17 cellular contexts compared by ENCODE assay signal in the genomic region with DNA sequence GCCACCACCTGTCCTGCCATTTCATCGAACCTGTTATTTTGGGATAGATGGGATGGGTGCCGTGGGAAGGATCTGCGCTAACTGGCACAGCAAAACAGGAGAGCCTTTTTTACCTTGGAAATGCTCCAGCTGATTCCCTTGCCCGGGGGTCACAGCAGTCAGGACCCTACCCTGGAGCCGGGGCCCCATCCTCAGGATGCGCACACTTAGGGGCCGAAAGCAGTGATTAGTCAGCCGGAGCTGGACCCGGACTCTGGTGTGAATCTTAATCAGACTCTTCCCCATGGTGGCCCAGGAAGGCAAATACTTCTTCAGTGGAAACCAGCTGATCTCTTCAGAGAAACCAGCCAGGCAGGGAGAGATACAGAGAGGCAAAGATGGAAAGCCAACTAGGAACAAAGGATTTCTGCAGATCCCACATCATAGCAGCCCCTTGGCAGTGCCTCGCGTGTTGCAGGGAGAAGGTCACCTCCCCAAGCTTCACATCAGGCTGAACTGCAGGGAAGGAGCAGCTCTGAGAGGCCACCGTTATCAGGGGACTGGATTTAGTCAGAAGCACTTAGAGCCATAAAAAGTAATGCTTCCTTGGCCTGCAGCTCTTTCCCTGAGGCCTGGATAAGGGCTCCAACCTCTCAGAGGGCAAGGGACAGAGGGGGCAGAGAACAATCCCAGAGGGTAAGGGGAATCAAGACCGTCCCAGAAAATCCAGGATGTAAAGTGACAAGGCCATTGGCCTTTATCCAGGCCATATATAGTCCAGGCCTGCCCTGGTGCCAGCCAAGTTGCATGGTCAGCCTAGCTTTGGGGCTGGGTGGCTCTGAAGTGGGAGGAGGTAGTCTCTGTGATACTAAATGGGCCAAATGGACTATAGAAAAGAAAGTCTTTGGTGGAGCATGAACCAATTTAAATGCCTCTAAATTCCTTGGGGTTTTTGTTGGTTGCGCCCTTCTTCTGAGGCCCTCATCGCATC. TPM values are rescaled to one million over a fixed set of nuclear protein-coding genes. Genes with fewer than 3 reads are reported as not detected.
A peak's percentile ranks its signal among the peaks of the same experiment; 100 is the strongest.
DNase-seq lines count a peak whose midpoint lies in the region; ATAC-seq and TF ChIP-seq lines count a peak whose summit lies in the region.
"Had no signal": no experiment of that assay in that cellular context is flagged by ENCODE, and none has a peak within 500 bp of the region (broad histone marks: within the 10 kb centered on the region; RNA-seq: fewer than 3 reads in every experiment).

No MANE protein-coding gene starts in this region.

- H3K4me1 ChIP-seq in RWPE2 (ENCODE audit: insufficient read depth, poor library complexity, severe bottlenecking) (no peaks in the 10 kb centered on the region), right cardiac atrium (ENCODE audit: control insufficient read depth, insufficient read depth, low read length) (peaks cover 6% of the 10 kb centered on the region), psoas muscle (no peaks in the 10 kb centered on the region), vagina (no peaks in the 10 kb centered on the region)

- no peak for TF ChIP-seq POLR2A in vagina (IDR thresholded peaks at IDR 0.05)

- peak; percentile 67 for DNase-seq in RWPE2 (ENCODE audit: low spot score)
- DNase-seq in Right ventricle myocardium inferior (ENCODE audit: missing footprints): no peak
- peak in 2 of 3 donors; percentile 53 to 65 for DNase-seq in right cardiac atrium
- peak; percentile 43 for DNase-seq in posterior vena cava (ENCODE audit: low spot score)
- DNase-seq in psoas muscle: no peak
- no peak for DNase-seq in vagina (ENCODE audit: extremely low spot score in 2 of 2)
- no peak for DNase-seq in activated gamma-delta T cell (lab: John Stamatoyannopoulos, UW)
- DNase-seq: ACHN; CD4-positive, alpha-beta memory T cell; DND-41; GF-D8; KG1; NCI-H1092; NCI-H2227 treated with DMSO at 0.1 percent for 48 hours; NCI-H526; RPMI8226 had no signal

- no peak for ATAC-seq in RWPE2 (ENCODE audit: low read depth)
- ATAC-seq in Right ventricle myocardium inferior: peak; percentile 85
- peak; percentile 79 for ATAC-seq in right cardiac atrium
- no peak for ATAC-seq in HG03196 (IDR thresholded peaks at IDR 0.05; ENCODE audit: unreplicated experiment)
- no peak for ATAC-seq in psoas muscle

- intact Hi-C loops in Right ventricle myocardium inferior (cut with DNase I): loop anchor here (2.0 to 10.0 kb wide), 3 partner anchors 15 to 335 kb away; no protein-coding TSS in a partner anchor
- intact Hi-C loops in right cardiac atrium (cut with DNase I): no loop called here
- intact Hi-C loops in posterior vena cava (cut with DNase I): loop anchor here in 1 of 2 donors (10.0 kb wide), 1 partner anchor 355 kb away; no protein-coding TSS in a partner anchor
- intact Hi-C loops in psoas muscle (cut with DNase I): loop anchor here in 1 of 2 donors (10.0 kb wide), 2 partner anchors 185 to 335 kb away; no protein-coding TSS in a partner anchor
- intact Hi-C loops in vagina (cut with DNase I): no loop called here

- H3K27me3 ChIP-seq in RWPE2 (ENCODE audit: insufficient read depth, poor library complexity, severe bottlenecking) (no peaks in the 10 kb centered on the region), right cardiac atrium (ENCODE audit: control insufficient read depth, insufficient read depth) (no peaks in the 10 kb centered on the region), psoas muscle (ENCODE audit: insufficient read depth in 3 of 3, low read length in 2 of 3) (no peaks in the 10 kb centered on the region), vagina (no peaks in the 10 kb centered on the region)

- H3K9me3 ChIP-seq in RWPE2 (ENCODE audit: severe bottlenecking) (no peaks in the 10 kb centered on the region), right cardiac atrium (ENCODE audit: control insufficient read depth, low read length) (no peaks in the 10 kb centered on the region), psoas muscle (no peaks in the 10 kb centered on the region), vagina (no peaks in the 10 kb centered on the region)

- 71% methylated on average over 15 of the region's 15 CpGs for WGBS in right cardiac atrium
- WGBS in psoas muscle, 3 donors: 84 to 87% (median 85%) methylated on average over 15 of the region's 15 CpGs

- H3K27ac ChIP-seq in RWPE2 (ENCODE audit: poor library complexity, severe bottlenecking) (no peak overlapping the region), right cardiac atrium (ENCODE audit: low read length) (peak overlapping the region; percentile 83), psoas muscle (no peak overlapping the region), vagina (no peak overlapping the region)

- H3K36me3 ChIP-seq in RWPE2 (ENCODE audit: low read depth): peaks cover 54% of the 10 kb centered on the region
- H3K36me3 ChIP-seq in psoas muscle (ENCODE audit: insufficient read depth in 1 of 2, low read depth in 1 of 2): no peaks in the 10 kb centered on the region
- H3K36me3 ChIP-seq in vagina: no peaks in the 10 kb centered on the region

- TF ChIP-seq CTCF in RWPE2 (IDR thresholded peaks at IDR 0.05; ENCODE audit: poor library complexity, severe bottlenecking) (no peak), psoas muscle (IDR thresholded peaks at IDR 0.05) (no peak), vagina (IDR thresholded peaks at IDR 0.05) (no peak)

- no peak overlapping the region for H3K4me3 ChIP-seq in RWPE2 (ENCODE audit: severe bottlenecking)
- H3K4me3 ChIP-seq in right cardiac atrium (ENCODE audit: low read length): peak overlapping the region; percentile 22
- H3K4me3 ChIP-seq in psoas muscle: no peak overlapping the region
- no peak overlapping the region for H3K4me3 ChIP-seq in vagina

RNA-seq across cellular contexts. Expression of gene WDR76, which starts 52.9 kb away (rescaled TPM):
- total RNA-seq in Right ventricle myocardium inferior (2.1 TPM), right cardiac atrium (1 to 10 TPM; 2.9 to 3.4 (median 3.0) TPM), posterior vena cava (1 to 10 TPM; 3.9 to 6.2 TPM), psoas muscle (under 1 TPM; 0.47 to 0.88 (median 0.75) TPM), vagina (3.4 TPM)
- polyA plus RNA-seq in right cardiac atrium (0.97 TPM), psoas muscle (under 1 TPM; 0.34 to 0.70 (median 0.59) TPM)

RNA-seq across cellular contexts. Expression of gene MFAP1, which starts 55.2 kb away (rescaled TPM):
- total RNA-seq in Right ventricle myocardium inferior (18.9 TPM), right cardiac atrium (10 to 100 TPM; 17.4 to 21.2 (median 19.3) TPM), posterior vena cava (10 to 100 TPM; 16.6 to 17.7 TPM), psoas muscle (10 to 100 TPM; 18.0 to 21.4 (median 20.7) TPM), vagina (13.5 TPM)
- polyA plus RNA-seq in right cardiac atrium (19.7 TPM), psoas muscle (10 to 100 TPM; 17.2 to 31.4 (median 23.5) TPM)

Comparison
In these comparisons a context has a peak if more than half of its experiments do, and no peak if none do; other contexts are left out.
1. DNase-seq: peak in RWPE2 (single experiment), right cardiac atrium (2 of 3) and posterior vena cava (single experiment); none in Right ventricle myocardium inferior (single experiment), psoas muscle (0 of 2), vagina (0 of 2) and activated gamma-delta T cell (single experiment).
2. ATAC-seq: peak in Right ventricle myocardium inferior (single experiment) and right cardiac atrium (2 of 2); none in RWPE2 (single experiment), HG03196 (single experiment) and psoas muscle (0 of 4).